ENCODE assay signal across 1 cellular context in the genomic region with DNA sequence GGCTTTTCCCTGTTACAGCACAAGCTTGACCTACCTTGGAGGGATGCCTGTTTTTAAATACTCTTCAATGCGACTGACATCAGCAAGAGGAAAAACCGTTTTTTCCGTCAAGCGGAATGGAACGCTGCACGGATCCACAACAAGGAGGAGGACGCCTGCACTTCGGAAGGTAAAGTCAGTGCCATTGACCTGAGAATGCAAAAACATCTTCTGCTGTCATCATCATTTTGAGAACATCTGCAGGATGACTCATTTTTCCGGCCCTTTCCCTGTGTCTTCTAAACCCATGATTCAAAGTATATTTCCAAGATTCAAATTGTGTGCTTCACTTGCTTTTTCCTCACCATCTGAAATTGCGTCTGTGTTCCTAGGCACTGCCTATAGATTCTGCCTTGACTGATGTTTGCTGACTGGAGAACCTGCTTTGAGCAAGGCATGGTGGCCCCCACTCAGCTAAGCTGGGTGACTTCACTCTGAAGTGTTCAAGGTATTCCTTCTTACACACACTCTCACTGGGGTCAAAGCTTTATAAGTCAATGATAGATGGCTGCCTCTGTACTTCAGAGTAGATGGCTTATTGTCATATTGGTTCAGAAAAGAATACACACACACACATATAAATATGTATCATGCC.
TF ChIP-seq lines count a peak whose summit lies in the region.

No MANE protein-coding gene starts in this region.

TF ChIP-seq in HCT116, 20 proteins besides CTCF, POLR2A, EP300 and RAD21:
- TF ChIP-seq, protein P1, sequence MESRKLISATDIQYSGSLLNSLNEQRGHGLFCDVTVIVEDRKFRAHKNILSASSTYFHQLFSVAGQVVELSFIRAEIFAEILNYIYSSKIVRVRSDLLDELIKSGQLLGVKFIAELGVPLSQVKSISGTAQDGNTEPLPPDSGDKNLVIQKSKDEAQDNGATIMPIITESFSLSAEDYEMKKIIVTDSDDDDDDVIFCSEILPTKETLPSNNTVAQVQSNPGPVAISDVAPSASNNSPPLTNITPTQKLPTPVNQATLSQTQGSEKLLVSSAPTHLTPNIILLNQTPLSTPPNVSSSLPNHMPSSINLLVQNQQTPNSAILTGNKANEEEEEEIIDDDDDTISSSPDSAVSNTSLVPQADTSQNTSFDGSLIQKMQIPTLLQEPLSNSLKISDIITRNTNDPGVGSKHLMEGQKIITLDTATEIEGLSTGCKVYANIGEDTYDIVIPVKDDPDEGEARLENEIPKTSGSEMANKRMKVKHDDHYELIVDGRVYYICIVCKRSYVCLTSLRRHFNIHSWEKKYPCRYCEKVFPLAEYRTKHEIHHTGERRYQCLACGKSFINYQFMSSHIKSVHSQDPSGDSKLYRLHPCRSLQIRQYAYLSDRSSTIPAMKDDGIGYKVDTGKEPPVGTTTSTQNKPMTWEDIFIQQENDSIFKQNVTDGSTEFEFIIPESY (IDR thresholded peaks at IDR 0.05; ENCODE audit: extremely low read depth, insufficient replicate concordance, low read length) = no peak
- TF ChIP-seq ZFX (IDR thresholded peaks at IDR 0.05) (no peak), EZH2 (IDR thresholded peaks at IDR 0.05) (no peak), POLR2AphosphoS5 (IDR thresholded peaks at IDR 0.05; ENCODE audit: low read depth, low read length) (no peak), ZNF274 (IDR thresholded peaks at IDR 0.05; ENCODE audit: low read depth, low read length) (no peak), CEBPB (IDR thresholded peaks at IDR 0.05; ENCODE audit: low read depth) (no peak), ELF1 (IDR thresholded peaks at IDR 0.05; ENCODE audit: borderline replicate concordance, low read depth) (no peak), SRF (IDR thresholded peaks at IDR 0.05; ENCODE audit: low read depth) (no peak), YY1 (IDR thresholded peaks at IDR 0.05; ENCODE audit: extremely low read depth, insufficient replicate concordance, low read depth, low read length) (no peak), EZH2phosphoT487 (IDR thresholded peaks at IDR 0.05; ENCODE audit: borderline replicate concordance) (no peak)
- TF ChIP-seq, protein P2, sequence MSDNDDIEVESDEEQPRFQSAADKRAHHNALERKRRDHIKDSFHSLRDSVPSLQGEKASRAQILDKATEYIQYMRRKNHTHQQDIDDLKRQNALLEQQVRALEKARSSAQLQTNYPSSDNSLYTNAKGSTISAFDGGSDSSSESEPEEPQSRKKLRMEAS (IDR thresholded peaks at IDR 0.05) = no peak
